11 cellular contexts compared by ENCODE assay signal in the genomic region with DNA sequence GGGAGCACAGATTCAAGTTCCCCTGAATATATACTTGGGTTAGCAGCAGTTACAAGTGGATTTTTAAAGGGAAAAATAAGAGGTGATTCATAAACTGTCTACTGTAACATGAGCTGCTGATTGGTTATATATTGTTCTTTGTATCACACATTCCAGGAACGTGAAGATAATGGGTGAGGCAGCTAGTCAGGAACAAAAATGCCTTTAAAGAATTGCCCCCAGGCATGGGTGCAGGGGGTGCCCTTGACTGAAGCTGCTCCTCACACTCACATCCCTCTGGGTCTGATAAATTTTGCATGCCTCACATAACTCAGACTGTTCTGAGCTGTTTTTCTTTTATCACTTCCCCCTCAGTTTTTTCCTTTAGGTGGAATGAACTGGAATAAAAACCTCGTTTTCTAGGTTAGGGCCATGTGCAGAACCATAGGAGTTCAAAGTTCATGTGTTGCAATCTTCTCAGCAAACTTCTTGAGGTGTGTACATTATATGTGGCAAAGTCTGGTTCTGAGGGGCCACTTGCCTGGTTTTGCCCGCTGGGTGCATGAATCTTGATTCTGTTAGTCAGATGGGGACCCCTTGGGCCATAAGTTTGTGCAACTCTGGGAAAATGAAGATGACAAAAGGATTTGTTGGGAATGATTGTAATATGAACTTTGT. TPM values are rescaled to one million over a fixed set of nuclear protein-coding genes. Genes with fewer than 3 reads are reported as not detected.
DNase-seq lines count a peak whose midpoint lies in the region; ATAC-seq and TF ChIP-seq lines count a peak whose summit lies in the region.
"Had no signal": no experiment of that assay in that cellular context is flagged by ENCODE, and none has a peak within 500 bp of the region (broad histone marks: within the 10 kb centered on the region; RNA-seq: fewer than 3 reads in every experiment).

No MANE protein-coding gene starts in this region.

- no peak for TF ChIP-seq POLR2A in prostate gland (IDR thresholded peaks at IDR 0.05)

- no peaks in the 10 kb centered on the region for H3K9me3 ChIP-seq in prostate gland

- H3K4me1 Mint-ChIP-seq in activated T-cell treated with anti-CD3 and anti-CD28 coated beads, Interleukin-2, amount 50 U/mL, for 24 hours (ENCODE audit: low read depth), result no peaks in the 10 kb centered on the region

- ATAC-seq in SK-N-SH treated with all-trans-retinoic acid at 6 μM for 48 hours, result peak; percentile 88
- ATAC-seq: activated CD8-positive, alpha-beta T cell treated with anti-CD3 and anti-CD28 coated beads, Interleukin-2, amount 10 ng/mL, durations not matched to agents 7 days and 5 days had no signal

- H3K4me3 ChIP-seq in HFF-Myc (replicated peaks; ENCODE audit: low read depth, low read length) (no peak overlapping the region), prostate gland (no peak overlapping the region)
- H3K4me3 ChIP-seq: smooth muscle cell had no signal

- no peaks in the 10 kb centered on the region for H3K9me3 Mint-ChIP-seq in activated T-cell treated with anti-CD3 and anti-CD28 coated beads, Interleukin-2, amount 50 U/mL, for 24 hours

- no peak overlapping the region for H3K27ac Mint-ChIP-seq in activated T-cell treated with anti-CD3 and anti-CD28 coated beads, Interleukin-2, amount 50 U/mL, for 24 hours
- H3K27ac Mint-ChIP-seq: activated CD8-positive, alpha-beta T cell treated with anti-CD3 and anti-CD28 coated beads, Interleukin-2, amount 10 ng/mL, durations not matched to agents 7 days and 5 days had no signal

- H3K4me3 Mint-ChIP-seq in activated T-cell treated with anti-CD3 and anti-CD28 coated beads, Interleukin-2, amount 50 U/mL, for 24 hours, result no peak overlapping the region
- H3K4me3 Mint-ChIP-seq: activated CD8-positive, alpha-beta T cell treated with anti-CD3 and anti-CD28 coated beads, Interleukin-2, amount 10 ng/mL, durations not matched to agents 7 days and 5 days had no signal

- WGBS in prostate gland, result 55% methylated on average over 3 of the region's 3 CpGs

- no peaks in the 10 kb centered on the region for H3K36me3 Mint-ChIP-seq in activated T-cell treated with anti-CD3 and anti-CD28 coated beads, Interleukin-2, amount 50 U/mL, for 24 hours (ENCODE audit: low read depth)

- H3K4me1 ChIP-seq in prostate gland (replicated peaks), result no peaks in the 10 kb centered on the region

- H3K27me3 ChIP-seq in prostate gland (replicated peaks; ENCODE audit: insufficient read depth), result no peaks in the 10 kb centered on the region

- TF ChIP-seq CTCF in HFF-Myc (IDR thresholded peaks at IDR 0.05; ENCODE audit: low read depth, low read length, missing control alignments), result no peak
- no peak for TF ChIP-seq CTCF in prostate gland (IDR thresholded peaks at IDR 0.05)

- H3K27me3 Mint-ChIP-seq in activated T-cell treated with anti-CD3 and anti-CD28 coated beads, Interleukin-2, amount 50 U/mL, for 24 hours, result no peaks in the 10 kb centered on the region

- no peaks in the 10 kb centered on the region for H3K36me3 ChIP-seq in prostate gland

- peak; percentile 93 for DNase-seq in A172 (ENCODE audit: low spot score)
- peak; percentile 39 for DNase-seq in HFF-Myc (ENCODE audit: extremely low read depth, low read depth)
- DNase-seq in fibroblast of the conjunctiva (ENCODE audit: low read depth), result peak; percentile 24
- no peak for DNase-seq in activated T-cell treated with anti-CD3 and anti-CD28 coated beads, Interleukin-2, amount 50 U/mL, for 24 hours
- DNase-seq in iPS-NIHi7 (ENCODE audit: extremely low spot score), result no peak
- no peak for DNase-seq in anterior cingulate cortex (lab: John Stamatoyannopoulos, UW)
- DNase-seq in prostate gland (ENCODE audit: low spot score), result no peak
- DNase-seq: activated CD8-positive, alpha-beta T cell treated with anti-CD3 and anti-CD28 coated beads, Interleukin-2, amount 10 ng/mL, durations not matched to agents 7 days and 5 days; SW 1271 had no signal

- intact Hi-C loops in prostate gland (cut with DNase I), result no loop called here

- H3K27ac ChIP-seq in prostate gland, result no peak overlapping the region

TF ChIP-seq in SK-N-SH treated with all-trans-retinoic acid at 6 μM for 48 hours, 23 proteins besides CTCF, POLR2A, EP300 and RAD21:
- no peak for TF ChIP-seq ZNF8 (CRISPR knock-in tag; IDR thresholded peaks at IDR 0.05)
- TF ChIP-seq ARNTL (CRISPR knock-in tag; IDR thresholded peaks at IDR 0.05; ENCODE audit: borderline replicate concordance, low read depth), result no peak
- no peak for TF ChIP-seq ISL1 (CRISPR knock-in tag; IDR thresholded peaks at IDR 0.05)
- TF ChIP-seq, protein P1, sequence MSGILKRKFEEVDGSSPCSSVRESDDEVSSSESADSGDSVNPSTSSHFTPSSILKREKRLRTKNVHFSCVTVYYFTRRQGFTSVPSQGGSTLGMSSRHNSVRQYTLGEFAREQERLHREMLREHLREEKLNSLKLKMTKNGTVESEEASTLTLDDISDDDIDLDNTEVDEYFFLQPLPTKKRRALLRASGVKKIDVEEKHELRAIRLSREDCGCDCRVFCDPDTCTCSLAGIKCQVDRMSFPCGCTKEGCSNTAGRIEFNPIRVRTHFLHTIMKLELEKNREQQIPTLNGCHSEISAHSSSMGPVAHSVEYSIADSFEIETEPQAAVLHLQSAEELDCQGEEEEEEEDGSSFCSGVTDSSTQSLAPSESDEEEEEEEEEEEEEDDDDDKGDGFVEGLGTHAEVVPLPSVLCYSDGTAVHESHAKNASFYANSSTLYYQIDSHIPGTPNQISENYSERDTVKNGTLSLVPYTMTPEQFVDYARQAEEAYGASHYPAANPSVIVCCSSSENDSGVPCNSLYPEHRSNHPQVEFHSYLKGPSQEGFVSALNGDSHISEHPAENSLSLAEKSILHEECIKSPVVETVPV (CRISPR knock-in tag; IDR thresholded peaks at IDR 0.05), result no peak
- TF ChIP-seq OSR1 (CRISPR knock-in tag; IDR thresholded peaks at IDR 0.05), result no peak
- no peak for TF ChIP-seq ZNF565 (CRISPR knock-in tag; conservative IDR thresholded peaks at IDR 0.05; ENCODE audit: low read depth)
- no peak for TF ChIP-seq GLIS3 (CRISPR knock-in tag; IDR thresholded peaks at IDR 0.05)
- no peak for TF ChIP-seq ZFP3 (CRISPR knock-in tag; IDR thresholded peaks at IDR 0.05)

RNA-seq across cellular contexts. Expression of a gene that starts 21.1 kb away (rescaled TPM):
- 0.50 and 0.53 TPM in 2 replicates for total RNA-seq in A172 (2014; rRNA removed; shearing (Covaris generic))
- total RNA-seq in prostate gland, result 1 to 10 TPM; 1.9 to 3.8 TPM

Comparison
In these comparisons a context has a peak if more than half of its experiments do, and no peak if none do; other contexts are left out.
1. DNase-seq: peak in A172 (single experiment), HFF-Myc (single experiment) and fibroblast of the conjunctiva (single experiment); none in activated T-cell treated with anti-CD3 and anti-CD28 coated beads, Interleukin-2, amount 50 U/mL, for 24 hours (single experiment), iPS-NIHi7 (single experiment), anterior cingulate cortex (0 of 58) and prostate gland (single experiment).